In genomic region chr9:99852617-99853016, GRCh38 we compare ENCODE assay signal across 16 cellular contexts. TPM values are rescaled to one million over a fixed set of nuclear protein-coding genes. Genes with fewer than 3 reads are reported as not detected.
DNase-seq lines count a peak whose midpoint lies in the region; ATAC-seq, FAIRE-seq and TF ChIP-seq lines count a peak whose summit lies in the region.
"Had no signal": no experiment of that assay in that cellular context is flagged by ENCODE, and none has a peak within 500 bp of the region (broad histone marks: within the 10 kb centered on the region; RNA-seq: fewer than 3 reads in every experiment).

No MANE protein-coding gene starts in this region.

- peaks cover 52% of the 10 kb centered on the region for H3K4me1 Mint-ChIP-seq in activated CD8-positive, alpha-beta T cell treated with anti-CD3 and anti-CD28 coated beads for 36 hours (ENCODE audit: low read depth)

- no peak overlapping the region for H2AFZ ChIP-seq in HepG2 (ENCODE audit: low read length)

- no peaks in the 10 kb centered on the region for H3K79me2 ChIP-seq in HepG2 (ENCODE audit: insufficient read depth, low read length)

- no peak for TF ChIP-seq RAD21 in HepG2 (CRISPR knock-in tag; IDR thresholded peaks at IDR 0.05)

- BruUV-seq in HepG2 (replicated peaks; lab: Mats Ljungman, UMichigan) = no TSS peak

- DNase-seq in activated CD8-positive, alpha-beta T cell treated with anti-CD3 and anti-CD28 coated beads for 36 hours = no peak
- DNase-seq in HepG2 (ENCODE audit: low spot score) (no peak), iPS-NIHi11 (ENCODE audit: low spot score) (no peak), RWPE1 (ENCODE audit: low spot score) (no peak)
- no peak for DNase-seq in activated CD4-positive, alpha-beta T cell treated with anti-CD3 and anti-CD28 coated beads, Interleukin-2, amount 50 U/mL, for 4 hours
- DNase-seq: activated CD4-positive, CD25-positive, alpha-beta regulatory T cell treated with anti-CD3 and anti-CD28 coated beads, Interleukin-2, amount 50 U/mL, for 72 hours; activated gamma-delta T cell; caudate nucleus; NCI-H510A; stimulated activated CD4-positive, alpha-beta T cell treated with anti-CD3 and anti-CD28 coated beads, Interleukin-2, amount 100 ng/mL, for 24 hours had no signal

- H3K9ac ChIP-seq in HepG2 (ENCODE audit: insufficient read depth, low read depth, low read length) = no peak overlapping the region

- in situ Hi-C loops in HepG2 (cut with HindIII; ENCODE audit: extremely low pct_ligation_motif_present, low pct_unique_long_range_greater_than_20kb) = no loop called here

- no peak overlapping the region for H3K4me3 ChIP-seq in HepG2 (replicated peaks in 1 of 3; ENCODE audit: insufficient read depth in 1 of 3, low read depth in 2 of 3, low read length in 3 of 3)

- H3K9me3 Mint-ChIP-seq in activated CD8-positive, alpha-beta T cell treated with anti-CD3 and anti-CD28 coated beads for 36 hours = peaks cover 12% of the 10 kb centered on the region

- no peak for TF ChIP-seq CTCF in activated CD8-positive, alpha-beta T cell treated with anti-CD3 and anti-CD28 coated beads for 36 hours (IDR thresholded peaks at IDR 0.05)
- TF ChIP-seq CTCF in HepG2 (CRISPR knock-in tag; IDR thresholded peaks at IDR 0.05) = no peak
- TF ChIP-seq CTCF in RWPE1 (conservative IDR thresholded peaks at IDR 0.05; ENCODE audit: low read depth) = no peak

- peak; percentile 33 for ATAC-seq in GM18861 (IDR thresholded peaks at IDR 0.05; ENCODE audit: unreplicated experiment)
- ATAC-seq in GM21447 (IDR thresholded peaks at IDR 0.05; ENCODE audit: unreplicated experiment) = peak; percentile 76
- peak; percentile 70 for ATAC-seq in HG03175 (IDR thresholded peaks at IDR 0.05; ENCODE audit: unreplicated experiment)
- ATAC-seq in activated CD8-positive, alpha-beta T cell treated with anti-CD3 and anti-CD28 coated beads for 36 hours = no peak
- ATAC-seq in HepG2 = no peak

- intact Hi-C loops in activated CD8-positive, alpha-beta T cell treated with anti-CD3 and anti-CD28 coated beads for 36 hours (cut with micrococcal nuclease) = no loop called here
- intact Hi-C loops in HepG2 (cut with micrococcal nuclease; ENCODE audit: unreplicated experiment) = no loop called here

- no peaks in the 10 kb centered on the region for H4K20me1 ChIP-seq in HepG2 (ENCODE audit: insufficient read depth, low read length)

- H3K36me3 Mint-ChIP-seq in activated CD8-positive, alpha-beta T cell treated with anti-CD3 and anti-CD28 coated beads for 36 hours (ENCODE audit: low read depth) = peaks cover 80% of the 10 kb centered on the region

- H3K27ac Mint-ChIP-seq in activated CD8-positive, alpha-beta T cell treated with anti-CD3 and anti-CD28 coated beads for 36 hours = peak overlapping the region; percentile 8
- H3K27ac Mint-ChIP-seq: stimulated activated naive CD8-positive, alpha-beta T cell treated with anti-CD3 and anti-CD28 coated beads, Interleukin-15, Interleukin-2, amounts not matched to agents 100 ng/mL and 50 ng/mL, for 24 hours had no signal

- no peak overlapping the region for H3K27ac ChIP-seq in HepG2 (ENCODE audit: extremely low read length, insufficient read depth, low read length)
- H3K27ac ChIP-seq in RWPE1 = no peak overlapping the region
- H3K27ac ChIP-seq: C4-2B, HL-60 had no signal

- H3K9me3 ChIP-seq in HepG2 (ENCODE audit: low read length) = no peaks in the 10 kb centered on the region

- H3K27me3 Mint-ChIP-seq in activated CD8-positive, alpha-beta T cell treated with anti-CD3 and anti-CD28 coated beads for 36 hours = no peaks in the 10 kb centered on the region
- H3K27me3 Mint-ChIP-seq: stimulated activated naive CD8-positive, alpha-beta T cell treated with anti-CD3 and anti-CD28 coated beads, Interleukin-15, Interleukin-2, amounts not matched to agents 100 ng/mL and 50 ng/mL, for 24 hours had no signal

- H3K4me1 ChIP-seq in HepG2 (ENCODE audit: insufficient read depth, low read length) = no peaks in the 10 kb centered on the region

- TF ChIP-seq EP300 in HepG2 (IDR thresholded peaks at IDR 0.05; ENCODE audit: low read depth in 2 of 2, low read length in 2 of 2) = no peak
- no peak for TF ChIP-seq EP300 in HepG2 (CRISPR knock-in tag; IDR thresholded peaks at IDR 0.05; ENCODE audit: borderline replicate concordance)

- CTCF ChIA-PET in activated CD8-positive, alpha-beta T cell treated with anti-CD3 and anti-CD28 coated beads for 36 hours (lab: Charles Lee) = no interaction called here
- CTCF ChIA-PET in HepG2 (lab: Yijun Ruan, JAX; ENCODE audit: low intra/inter-chr PET ratio, low total read pairs) = no interaction called here
- CTCF ChIA-PET in RWPE1 (lab: Yijun Ruan, JAX) = interaction anchor here (0.7 kb wide), 2 partner anchors 16 to 102 kb away, joined by 3 read pairs; no protein-coding TSS in a partner anchor

- TF ChIP-seq POLR2A in HepG2 (IDR thresholded peaks at IDR 0.05; ENCODE audit: insufficient read depth in 1 of 2, low read depth in 2 of 2, low read length in 2 of 2) = no peak

- H3K27me3 ChIP-seq in HepG2 (ENCODE audit: control insufficient read depth in 1 of 2, insufficient read depth in 2 of 2, low read length in 2 of 2) = no peaks in the 10 kb centered on the region

- WGBS in HepG2 (ENCODE audit: low lambda C conversion rate) = 25% methylated on average over 4 of the region's 4 CpGs

- H3K36me3 ChIP-seq in HepG2 (replicated peaks in 1 of 2; ENCODE audit: control insufficient read depth in 1 of 2, insufficient read depth in 2 of 2, low read length in 2 of 2) = no peaks in the 10 kb centered on the region

- H3K4me2 ChIP-seq in HepG2 (ENCODE audit: low read depth, low read length) = no peak overlapping the region

- POLR2A ChIA-PET in activated CD8-positive, alpha-beta T cell treated with anti-CD3 and anti-CD28 coated beads for 36 hours (lab: Charles Lee) = no interaction called here
- POLR2A ChIA-PET in HepG2 (lab: Yijun Ruan, JAX) (no interaction called here), RWPE1 (lab: Yijun Ruan, JAX; ENCODE audit: low non-redundant PET) (no interaction called here)

- FAIRE-seq in HepG2 (lab: Jason Lieb, UNC) = no peak

- no peak overlapping the region for H3K4me3 Mint-ChIP-seq in activated CD8-positive, alpha-beta T cell treated with anti-CD3 and anti-CD28 coated beads for 36 hours
- H3K4me3 Mint-ChIP-seq: stimulated activated naive CD8-positive, alpha-beta T cell treated with anti-CD3 and anti-CD28 coated beads, Interleukin-15, Interleukin-2, amounts not matched to agents 100 ng/mL and 50 ng/mL, for 24 hours had no signal

TF ChIP-seq in HepG2, 621 proteins besides CTCF, POLR2A, EP300 and RAD21 (continues in another document):
- TF ChIP-seq PHF20 (CRISPR knock-in tag; IDR thresholded peaks at IDR 0.05) = no peak

RNA-seq across cellular contexts. Expression of gene NR4A3, which starts 30.9 kb away (rescaled TPM):
- 100 to 1,000 TPM; 112 to 113 TPM for total RNA-seq in activated CD8-positive, alpha-beta T cell treated with anti-CD3 and anti-CD28 coated beads for 36 hours
- 0.02 TPM in 1 of 2 replicates, not detected in the other for total RNA-seq in HepG2 (2016; rRNA removed; fragmentation: Illumina TruSeq; extraction: Trizol)
- not detected in 2 replicates for total RNA-seq in HepG2 (2016; cell fraction: cytosol; rRNA removed; fragmentation: Illumina TruSeq; extraction: Trizol; ENCODE audit: low read depth)
- 0.03 TPM in 1 of 2 replicates, not detected in the other for total RNA-seq in HepG2 (2016; cell fraction: insoluble cytoplasmic fraction; rRNA removed; fragmentation: Illumina TruSeq; extraction: Trizol)
- 0.03 TPM in 1 of 2 replicates, not detected in the other for total RNA-seq in HepG2 (2016; cell fraction: membrane; rRNA removed; fragmentation: Illumina TruSeq; extraction: Trizol)
- total RNA-seq in HepG2 (2016; cell fraction: nucleus; rRNA removed; fragmentation: Illumina TruSeq; extraction: Trizol) = 0.25 and 0.31 TPM in 2 replicates
- 0.03 and 0.09 TPM in 2 replicates for polyA plus RNA-seq in HepG2 (2011; rRNA removed)
- 0.03 TPM in 1 of 2 replicates, not detected in the other for polyA plus RNA-seq in HepG2 (2011; cell fraction: cytosol; rRNA removed)
- 0.09 and 0.14 TPM in 2 replicates for polyA plus RNA-seq in HepG2 (2011; cell fraction: nucleus; rRNA removed)
- polyA plus RNA-seq in HepG2 (2012) = 0.07 TPM in 1 of 2 replicates, not detected in the other
- not detected in 2 replicates for polyA plus RNA-seq in HepG2 (2016; cell fraction: cytosol; fragmentation: Illumina TruSeq; extraction: Trizol; ENCODE audit: low read depth)
- 0.04 and 0.07 TPM in 2 replicates for polyA plus RNA-seq in HepG2 (2016; cell fraction: insoluble cytoplasmic fraction; fragmentation: Illumina TruSeq; extraction: Trizol; ENCODE audit: low read depth)
- not detected in 2 replicates for polyA plus RNA-seq in HepG2 (2016; cell fraction: membrane; fragmentation: Illumina TruSeq; extraction: Trizol; ENCODE audit: low read depth)
- polyA plus RNA-seq in HepG2 (2016; cell fraction: nucleus; fragmentation: Illumina TruSeq; extraction: Trizol; ENCODE audit: insufficient read depth, low read depth) = not detected in 2 replicates
- polyA minus RNA-seq in HepG2 (2011; rRNA and poly(A)+ RNA removed; ENCODE audit: low replicate concordance) = 0.06 and 5.7 TPM in 2 replicates
- polyA minus RNA-seq in HepG2 (2011; cell fraction: cytosol; rRNA and poly(A)+ RNA removed) = 0.18 TPM in 1 of 2 replicates, not detected in the other
- 0.50 and 0.64 TPM in 2 replicates for polyA minus RNA-seq in HepG2 (2011; cell fraction: nucleus; rRNA and poly(A)+ RNA removed)

RNA-seq across cellular contexts. Expression of gene STX17, which starts 53.8 kb away (rescaled TPM):
- 10 to 100 TPM; 33.3 to 41.9 TPM for total RNA-seq in activated CD8-positive, alpha-beta T cell treated with anti-CD3 and anti-CD28 coated beads for 36 hours
- total RNA-seq in HepG2 (2016; rRNA removed; fragmentation: Illumina TruSeq; extraction: Trizol) = 25.7 and 28.9 TPM in 2 replicates
- total RNA-seq in HepG2 (2016; cell fraction: cytosol; rRNA removed; fragmentation: Illumina TruSeq; extraction: Trizol; ENCODE audit: low read depth) = 6.8 and 7.6 TPM in 2 replicates
- 23.1 and 30.1 TPM in 2 replicates for total RNA-seq in HepG2 (2016; cell fraction: insoluble cytoplasmic fraction; rRNA removed; fragmentation: Illumina TruSeq; extraction: Trizol)
- total RNA-seq in HepG2 (2016; cell fraction: membrane; rRNA removed; fragmentation: Illumina TruSeq; extraction: Trizol) = 13.3 and 13.7 TPM in 2 replicates
- total RNA-seq in HepG2 (2016; cell fraction: nucleus; rRNA removed; fragmentation: Illumina TruSeq; extraction: Trizol) = 32.1 and 32.8 TPM in 2 replicates
- 6.1 and 8.3 TPM in 2 replicates for polyA plus RNA-seq in HepG2 (2011; rRNA removed)
- 4.2 and 6.3 TPM in 2 replicates for polyA plus RNA-seq in HepG2 (2011; cell fraction: cytosol; rRNA removed)
- polyA plus RNA-seq in HepG2 (2011; cell fraction: nucleus; rRNA removed) = 9.9 and 11.6 TPM in 2 replicates
- 8.6 and 11.7 TPM in 2 replicates for polyA plus RNA-seq in HepG2 (2012)
- polyA plus RNA-seq in HepG2 (2016; cell fraction: cytosol; fragmentation: Illumina TruSeq; extraction: Trizol; ENCODE audit: low read depth) = 1.4 and 3.9 TPM in 2 replicates
- 18.0 and 19.7 TPM in 2 replicates for polyA plus RNA-seq in HepG2 (2016; cell fraction: insoluble cytoplasmic fraction; fragmentation: Illumina TruSeq; extraction: Trizol; ENCODE audit: low read depth)
- polyA plus RNA-seq in HepG2 (2016; cell fraction: membrane; fragmentation: Illumina TruSeq; extraction: Trizol; ENCODE audit: low read depth) = 5.4 and 5.7 TPM in 2 replicates
- 20.1 and 24.1 TPM in 2 replicates for polyA plus RNA-seq in HepG2 (2016; cell fraction: nucleus; fragmentation: Illumina TruSeq; extraction: Trizol; ENCODE audit: insufficient read depth, low read depth)
- polyA minus RNA-seq in HepG2 (2011; rRNA and poly(A)+ RNA removed; ENCODE audit: low replicate concordance) = 8.5 and 9.0 TPM in 2 replicates
- polyA minus RNA-seq in HepG2 (2011; cell fraction: cytosol; rRNA and poly(A)+ RNA removed) = 9.3 and 11.5 TPM in 2 replicates
- polyA minus RNA-seq in HepG2 (2011; cell fraction: nucleus; rRNA and poly(A)+ RNA removed) = 48.7 and 50.6 TPM in 2 replicates

Comparison
In these comparisons a context has a peak if more than half of its experiments do, and no peak if none do; other contexts are left out.
1. ATAC-seq: peak in GM18861 (single experiment), GM21447 (single experiment) and HG03175 (single experiment); none in activated CD8-positive, alpha-beta T cell treated with anti-CD3 and anti-CD28 coated beads for 36 hours (single experiment) and HepG2 (single experiment).
2. RNA of gene NR4A3, which starts 30.9 kb away (total RNA-seq): 112 to 113 TPM in activated CD8-positive, alpha-beta T cell treated with anti-CD3 and anti-CD28 coated beads for 36 hours; 0.02 to 0.31 TPM in HepG2; every median in the first group is over 10 times any median in the second.